Comparison of ENCODE assay signal across 8 cellular contexts in genomic region chr7:5423844-5424688, GRCh38. TPM values are rescaled to one million over a fixed set of nuclear protein-coding genes. Genes with fewer than 3 reads are reported as not detected.
DNase-seq lines count a peak whose midpoint lies in the region; ATAC-seq, FAIRE-seq and TF ChIP-seq lines count a peak whose summit lies in the region.

No MANE protein-coding gene starts in this region.

- peaks cover 0 to 4% (median 0%) of the 10 kb centered on the region in 9 donors for H3K36me3 ChIP-seq in heart left ventricle

- peaks cover 0 to 33% (median 16%) of the 10 kb centered on the region in 12 donors for H3K4me1 ChIP-seq in heart left ventricle

- H3K9me3 ChIP-seq in heart left ventricle = no peaks in the 10 kb centered on the region

- H3K27ac ChIP-seq in heart left ventricle = peak overlapping the region; percentile 96 to 100 (median 100)

- FAIRE-seq in G401.6 (lab: Jason Lieb, UNC) = peak; percentile 90

- ATAC-seq in heart left ventricle (peak; percentile 14 to 45 (median 35)), HG03442 (IDR thresholded peaks at IDR 0.05; ENCODE audit: unreplicated experiment) (no peak)

- intact Hi-C loops in heart left ventricle (cut with DNase I) = no loop called here

- H3K27me3 ChIP-seq in heart left ventricle = peaks cover 0 to 5% (median 0%) of the 10 kb centered on the region in 9 donors

- no peak for TF ChIP-seq CTCF in heart left ventricle (IDR thresholded peaks at IDR 0.05)

- DNase-seq in LoVo (ENCODE audit: low spot score) (peak; percentile 100), anterior cingulate cortex (lab: John Stamatoyannopoulos, UW) (peak; percentile 55 to 98 (median 94)), heart left ventricle (peak; percentile 94 to 97 (median 96)), occipital lobe (lab: John Stamatoyannopoulos, UW) (peak; percentile 93), cortex of kidney (lab: John Stamatoyannopoulos, UW) (no peak)

- peak overlapping the region; percentile 73 to 99 (median 94) for H3K4me3 ChIP-seq in heart left ventricle

- TF ChIP-seq POLR2A in heart left ventricle (IDR thresholded peaks at IDR 0.05) = peak in 1 of 2 donors; percentile 60

- 0 to 1% (median 0%) methylated on average over 55 to 56 of the region's 56 CpGs for WGBS in heart left ventricle, 4 donors

TF ChIP-seq in PFSK-1, 5 proteins besides CTCF, POLR2A, EP300 and RAD21:
- TF ChIP-seq POLR2AphosphoS5 (IDR thresholded peaks at IDR 0.05; ENCODE audit: low read depth, low read length) (peak; percentile 52), SIN3A (IDR thresholded peaks at IDR 0.05; ENCODE audit: borderline replicate concordance, insufficient read depth, low read length) (peak; percentile 48; the same call in 1 of the 2 replicates), TAF1 (IDR thresholded peaks at IDR 0.05; ENCODE audit: borderline replicate concordance, insufficient read depth, low read length) (peak; percentile 47; the same call in 1 of the 2 replicates), REST (IDR thresholded peaks at IDR 0.05; ENCODE audit: insufficient read depth in 1 of 2, low read depth in 2 of 2, low read length in 2 of 2) (no peak; a peak in 1 of 4 replicates), FOXP2 (optimal IDR thresholded peaks at IDR 0.05; ENCODE audit: borderline replicate concordance, extremely low read depth, extremely low read length, insufficient read depth) (no peak)

RNA-seq across cellular contexts. Expression of gene TNRC18, which starts 0.4 kb away (rescaled TPM):
- 72.5 TPM for polyA plus RNA-seq in PFSK-1 (2012; ENCODE audit: insufficient read length, low read depth)
- 10 to 100 TPM; 23.4 to 66.6 (median 35.4) TPM for total RNA-seq in heart left ventricle
- 10 to 100 TPM; 26.7 to 27.6 TPM for polyA plus RNA-seq in heart left ventricle
- total RNA-seq in occipital lobe = 50.1 TPM
